ENCODE assay signal across 8 cellular contexts in genomic region chr1:201020647-201021332, GRCh38. TPM values are rescaled to one million over a fixed set of nuclear protein-coding genes. Genes with fewer than 3 reads are reported as not detected.
DNase-seq lines count a peak whose midpoint lies in the region; ATAC-seq, FAIRE-seq and TF ChIP-seq lines count a peak whose summit lies in the region.

No MANE protein-coding gene starts in this region.

- no peaks in the 10 kb centered on the region for H3K36me3 ChIP-seq in kidney epithelial cell (ENCODE audit: control insufficient read depth, insufficient read depth, low read length)

- DNase-seq in NCI-H146 (lab: John Stamatoyannopoulos, UW) (peak; percentile 11), NCI-H146 treated with DMSO at 0.1 percent for 48 hours (lab: John Stamatoyannopoulos, UW; ENCODE audit: unreplicated experiment) (no peak), NCI-H2227 (lab: John Stamatoyannopoulos, UW; ENCODE audit: unreplicated experiment) (peak; percentile 29), kidney epithelial cell (ENCODE audit: low read depth) (no peak), urothelium cell line (ENCODE audit: low spot score) (peak; percentile 40), sciatic nerve (ENCODE audit: low spot score) (no peak), occipital lobe (lab: John Stamatoyannopoulos, UW) (no peak)

- H3K4me3 Mint-ChIP-seq in activated naive CD4-positive, alpha-beta T cell treated with anti-CD3 and anti-CD28 coated beads, Interleukin-2, amount 50 U/mL, for 24 hours: peak overlapping the region; percentile 73

- peak; percentile 48 for TF ChIP-seq CTCF in kidney epithelial cell (IDR thresholded peaks at IDR 0.05; ENCODE audit: insufficient read depth, low read length, poor library complexity, severe bottlenecking)

- peak overlapping the region; percentile 98 for H3K27ac Mint-ChIP-seq in activated naive CD4-positive, alpha-beta T cell treated with anti-CD3 and anti-CD28 coated beads, Interleukin-2, amount 50 U/mL, for 24 hours

- H3K4me3 ChIP-seq in kidney epithelial cell (ENCODE audit: low read depth, low read length): no peak overlapping the region

- FAIRE-seq in urothelium cell line (lab: Jason Lieb, UNC): no peak

- peaks cover 2% of the 10 kb centered on the region for H3K36me3 Mint-ChIP-seq in activated naive CD4-positive, alpha-beta T cell treated with anti-CD3 and anti-CD28 coated beads, Interleukin-2, amount 50 U/mL, for 24 hours

- no peak for ATAC-seq in sciatic nerve

- no peaks in the 10 kb centered on the region for H3K27me3 ChIP-seq in kidney epithelial cell (ENCODE audit: control insufficient read depth, insufficient read depth, low read length)

- intact Hi-C loops in sciatic nerve (cut with DNase I): no loop called here

- H3K9me3 Mint-ChIP-seq in activated naive CD4-positive, alpha-beta T cell treated with anti-CD3 and anti-CD28 coated beads, Interleukin-2, amount 50 U/mL, for 24 hours: no peaks in the 10 kb centered on the region

- peaks cover 84% of the 10 kb centered on the region for H3K4me1 Mint-ChIP-seq in activated naive CD4-positive, alpha-beta T cell treated with anti-CD3 and anti-CD28 coated beads, Interleukin-2, amount 50 U/mL, for 24 hours

- H3K27me3 Mint-ChIP-seq in activated naive CD4-positive, alpha-beta T cell treated with anti-CD3 and anti-CD28 coated beads, Interleukin-2, amount 50 U/mL, for 24 hours: no peaks in the 10 kb centered on the region

RNA-seq across cellular contexts. Expression of gene KIF21B, which starts 2.7 kb away (rescaled TPM):
- total RNA-seq in kidney epithelial cell (17.6 and 18.4 TPM in 2 replicates), sciatic nerve (3.7 TPM), occipital lobe (165 TPM)

Comparison
In these comparisons a context has a peak if more than half of its experiments do, and no peak if none do; other contexts are left out.
1. DNase-seq: peak in NCI-H146 (single experiment), NCI-H2227 (single experiment) and urothelium cell line (single experiment); none in NCI-H146 treated with DMSO at 0.1 percent for 48 hours (single experiment), kidney epithelial cell (single experiment), sciatic nerve (single experiment) and occipital lobe (single experiment).